ENCODE assay signal across 8 cellular contexts in genomic region chr1:74785944-74786343, GRCh38.
"Had no signal": no experiment of that assay in that cellular context is flagged by ENCODE, and none has a peak within 500 bp of the region (broad histone marks: within the 10 kb centered on the region; RNA-seq: fewer than 3 reads in every experiment).

No MANE protein-coding gene starts in this region.

- H3K4me2 ChIP-seq: GM23338 had no signal

- H3K27ac ChIP-seq: HL-60 had no signal

- ATAC-seq: GM23338 had no signal

- H3K4me3 ChIP-seq: GM23338 had no signal

- H2AFZ ChIP-seq: GM23338 had no signal

- FAIRE-seq: H1, H54 had no signal

- DNase-seq: H9, HCEC 1CT, Kasumi-1, KG1 had no signal
